8 cellular contexts compared by ENCODE assay signal in genomic region chr5:54443264-54443663, GRCh38. TPM values are rescaled to one million over a fixed set of nuclear protein-coding genes. Genes with fewer than 3 reads are reported as not detected.
DNase-seq lines count a peak whose midpoint lies in the region; ATAC-seq, FAIRE-seq and TF ChIP-seq lines count a peak whose summit lies in the region.

No MANE protein-coding gene starts in this region.

- no peaks in the 10 kb centered on the region for H3K27me3 ChIP-seq in tibial nerve

- TF ChIP-seq CTCF in A549 (IDR thresholded peaks at IDR 0.05): peak; percentile 57
- TF ChIP-seq CTCF in GM13976 (IDR thresholded peaks at IDR 0.05; ENCODE audit: borderline replicate concordance, control extremely low read depth, extremely low read depth, insufficient read depth, missing control alignments): peak; percentile 8
- TF ChIP-seq CTCF in tibial nerve (IDR thresholded peaks at IDR 0.05): peak in 4 of 5 experiments; percentile 9 to 44 (median 22)

- peaks cover 25% of the 10 kb centered on the region for H3K4me1 ChIP-seq in A549
- no peaks in the 10 kb centered on the region for H3K4me1 ChIP-seq in tibial nerve

- in situ Hi-C loops in GM13976 (cut with MboI; ENCODE audit: low sequenced_read_pairs, unreplicated experiment): no loop called here

- POLR2A ChIA-PET in A549 (lab: Yijun Ruan, JAX): no interaction called here

- DNase-seq in A549 (ENCODE audit: low read depth in 1 of 2, low spot score in 1 of 2) (peak; percentile 27 to 33), GM13976 (ENCODE audit: low spot score) (peak; percentile 43), NCI-H748 (lab: John Stamatoyannopoulos, UW; ENCODE audit: unreplicated experiment) (peak; percentile 24), fibroblast of gingiva (ENCODE audit: low read depth) (peak; percentile 56), tibial nerve (ENCODE audit: low spot score in 2 of 2) (peak in 1 of 2 donors; percentile 20), DMS79 treated with DMSO at 0.1 percent for 48 hours (lab: John Stamatoyannopoulos, UW) (no peak)

- no peak for TF ChIP-seq POLR2A in A549 (IDR thresholded peaks at IDR 0.05; ENCODE audit: low read length)
- no peak for TF ChIP-seq POLR2A in tibial nerve (IDR thresholded peaks at IDR 0.05)

- no peak overlapping the region; a peak in 1 of 6 replicates for H3K27ac ChIP-seq in A549
- no peak overlapping the region for H3K27ac ChIP-seq in tibial nerve

- H3K9me3 ChIP-seq in A549 (no peaks in the 10 kb centered on the region), tibial nerve (no peaks in the 10 kb centered on the region)

- no peak for TF ChIP-seq EP300 in A549 (IDR thresholded peaks at IDR 0.05)
- TF ChIP-seq EP300 in tibial nerve (IDR thresholded peaks at IDR 0.05): no peak

- CTCF ChIA-PET in A549 (lab: Yijun Ruan, JAX): interaction anchor here (0.8 to 4.4 kb wide), 31 partner anchors 9 to 717 kb away, joined by 3 to 75 read pairs (median 5); partner anchors contain the start of genes GPX8, HSPB3 and SNX18

- H3K36me3 ChIP-seq in tibial nerve: no peaks in the 10 kb centered on the region

- no peak for FAIRE-seq in A549 (lab: Jason Lieb, UNC)

- H3K4me2 ChIP-seq in A549: no peak overlapping the region; the same call in 2 of the 3 replicates

- TF ChIP-seq RAD21 in A549 (conservative IDR thresholded peaks at IDR 0.05 in 1 of 2, IDR thresholded peaks at IDR 0.05 in 1 of 2): peak; percentile 57

- H3K4me3 ChIP-seq in A549: no peak overlapping the region
- no peak overlapping the region for H3K4me3 ChIP-seq in tibial nerve

- peak; percentile 55 to 81; a peak in 3 of 6 replicates for ATAC-seq in A549
- no peak for ATAC-seq in GM19351 (IDR thresholded peaks at IDR 0.05; ENCODE audit: unreplicated experiment)
- ATAC-seq in HG02870 (IDR thresholded peaks at IDR 0.05; ENCODE audit: unreplicated experiment): no peak

TF ChIP-seq in A549, 52 proteins besides CTCF, POLR2A, EP300 and RAD21:
- TF ChIP-seq KDM5A (IDR thresholded peaks at IDR 0.05) (no peak), JUNB (IDR thresholded peaks at IDR 0.05) (no peak), FOXS1 (CRISPR knock-in tag; IDR thresholded peaks at IDR 0.05) (no peak), SMC3 (IDR thresholded peaks at IDR 0.05) (peak; percentile 77), RCOR1 (IDR thresholded peaks at IDR 0.05; ENCODE audit: low read depth, low read length) (no peak), HOXB5 (CRISPR knock-in tag; IDR thresholded peaks at IDR 0.05) (no peak)

RNA-seq across cellular contexts. Expression of gene HSPB3, which starts 12.2 kb away (rescaled TPM):
- polyA plus RNA-seq in A549 (2011; rRNA removed): not detected in 2 replicates
- polyA plus RNA-seq in A549 (2012; cell fraction: cytosol; rRNA removed): not detected in 2 replicates
- 0.07 TPM in 1 of 2 replicates, not detected in the other for polyA plus RNA-seq in A549 (2012; cell fraction: nucleus; rRNA removed)
- not detected in 3 replicates for polyA plus RNA-seq in A549 (2017; fragmentation: RNase III; extraction: RNeasy Plus Mini Kit Qiagen cat#74134 plus additional on column Dnase treatment)
- polyA minus RNA-seq in A549 (2011; rRNA and poly(A)+ RNA removed): not detected in 2 replicates
- total RNA-seq in tibial nerve: 1 to 10 TPM in 1 of 4 donors, under 1 TPM in 1, not detected in 2; 0.66 to 1.7 TPM

Comparison
In these comparisons a context has a peak if more than half of its experiments do, and no peak if none do; other contexts are left out.
1. ATAC-seq: peak in A549 (2 of 2); none in GM19351 (single experiment) and HG02870 (single experiment).
2. Peak in every context shown above with its lines, with median percentiles within 50 percentile points of each other: CTCF ChIP-seq.